ENCODE assay signal across 17 cellular contexts in the genomic region with DNA sequence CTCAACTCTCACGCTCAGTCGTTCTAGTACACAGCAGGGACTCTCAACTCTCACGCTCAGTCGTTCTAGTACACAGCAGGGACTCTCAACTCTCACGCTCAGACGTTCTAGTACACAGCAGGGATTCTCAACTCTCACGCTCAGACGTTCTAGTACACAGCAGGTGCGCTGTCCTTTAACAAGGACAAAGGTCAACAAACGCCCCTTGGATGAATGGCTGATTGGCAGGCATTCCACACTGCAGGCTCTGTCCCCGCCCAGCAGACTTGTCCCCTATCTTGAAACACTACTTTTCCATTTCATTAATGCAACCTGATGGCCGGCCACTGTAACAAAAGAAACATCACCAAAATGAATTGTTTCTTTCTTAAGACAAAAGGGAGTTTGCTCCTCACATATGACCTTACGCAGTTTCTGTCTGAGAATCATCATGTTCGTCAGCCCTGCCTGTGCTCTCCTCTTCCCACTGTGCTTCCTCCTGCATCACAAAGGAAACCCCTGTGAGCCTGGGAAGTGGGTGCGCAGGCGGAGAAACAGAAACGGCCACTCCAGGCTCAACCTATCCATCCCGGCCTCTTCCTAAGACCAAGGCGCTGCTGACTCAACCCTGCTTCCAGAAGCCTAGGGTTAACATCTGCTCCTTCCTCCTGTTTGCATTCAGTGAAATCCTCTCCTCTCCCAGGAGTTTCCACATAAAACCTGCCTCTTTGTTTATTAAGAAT. TPM values are rescaled to one million over a fixed set of nuclear protein-coding genes. Genes with fewer than 3 reads are reported as not detected.
DNase-seq lines count a peak whose midpoint lies in the region; ATAC-seq and TF ChIP-seq lines count a peak whose summit lies in the region.
"Had no signal": no experiment of that assay in that cellular context is flagged by ENCODE, and none has a peak within 500 bp of the region (broad histone marks: within the 10 kb centered on the region; RNA-seq: fewer than 3 reads in every experiment).

No MANE protein-coding gene starts in this region.

- H4K8ac ChIP-seq in mesenchymal stem cell (ENCODE audit: low read length), result no peak overlapping the region

- H3K4me3 ChIP-seq in ACC112 (ENCODE audit: low read depth, low read length) (no peak overlapping the region), body of pancreas (no peak overlapping the region), mesenchymal stem cell (ENCODE audit: insufficient read depth in 1 of 2, low read depth in 1 of 2, low read length in 2 of 2) (peak overlapping the region in 1 of 2 experiments; percentile 61)
- H3K4me3 ChIP-seq: tibial nerve had no signal

- intact Hi-C loops in body of pancreas (cut with DNase I), result no loop called here

- H2BK15ac ChIP-seq in mesenchymal stem cell (ENCODE audit: low read depth, poor library complexity, severe bottlenecking), result no peak overlapping the region

- no peak overlapping the region for H2AK5ac ChIP-seq in mesenchymal stem cell (ENCODE audit: low read length, severe bottlenecking)

- TF ChIP-seq CTCF in body of pancreas (IDR thresholded peaks at IDR 0.05), result no peak

- H3K79me1 ChIP-seq in mesenchymal stem cell (replicated peaks; ENCODE audit: low read length, poor library complexity, severe bottlenecking), result peaks cover 4% of the 10 kb centered on the region

- no peak overlapping the region for H2BK12ac ChIP-seq in mesenchymal stem cell (ENCODE audit: low read length in 2 of 2)

- no peak overlapping the region for H3K23ac ChIP-seq in mesenchymal stem cell (ENCODE audit: low read length in 2 of 2)

- DNase-seq in DMS53 treated with DMSO at 0.1 percent for 48 hours (lab: John Stamatoyannopoulos, UW; ENCODE audit: unreplicated experiment), result peak; percentile 64
- no peak for DNase-seq in body of pancreas
- DNase-seq in mesenchymal stem cell, result no peak
- DNase-seq in activated CD8-positive, alpha-beta memory T cell treated with anti-CD3 and anti-CD28 coated beads, Interleukin-2, amount 50 U/mL, for 4 hours, result no peak
- no peak for DNase-seq in stimulated activated naive CD4-positive, alpha-beta T cell treated with Interleukin-2 at 50 U/mL for 16 hours (lab: John Stamatoyannopoulos, UW)
- no peak for DNase-seq in stimulated activated CD4-positive, alpha-beta T cell treated with anti-CD3 and anti-CD28 coated beads, Interleukin-4, amount 100 ng/mL, for 1 hour
- DNase-seq: activated CD4-positive, alpha-beta T cell treated with anti-CD3 and anti-CD28 coated beads, Interleukin-2, amount 50 U/mL, for 48 hours; CD8-positive, alpha-beta T cell; GOT3; NCI-H1436; NCI-H69; stimulated activated CD4-positive, alpha-beta T cell treated with anti-CD3 and anti-CD28 coated beads, Interleukin-1b, Interleukin-23, amount 100 ng/mL, for 48 hours; stimulated activated CD8-positive, alpha-beta memory T cell treated with anti-CD3 and anti-CD28 coated beads, Interleukin-4, amount 100 ng/mL, for 48 hours had no signal

- H3K4me2 ChIP-seq in mesenchymal stem cell (ENCODE audit: low read length, poor library complexity, severe bottlenecking), result no peak overlapping the region
- H3K4me2 ChIP-seq: KMS-11 had no signal

- peak; percentile 5 for ATAC-seq in body of pancreas
- no peak for ATAC-seq in HG03439 (IDR thresholded peaks at IDR 0.05; ENCODE audit: unreplicated experiment)
- ATAC-seq: CD8-positive, alpha-beta T cell had no signal

- H3K4me1 ChIP-seq in ACC112 (ENCODE audit: control insufficient read depth, insufficient read depth, low read length, unreplicated experiment), result peaks cover 21% of the 10 kb centered on the region
- H3K4me1 ChIP-seq in body of pancreas, result peaks cover 53% of the 10 kb centered on the region
- H3K4me1 ChIP-seq in mesenchymal stem cell (ENCODE audit: control insufficient read depth, insufficient read depth, low read depth, low read length), result peaks cover 17% of the 10 kb centered on the region

- no peak overlapping the region for H3K4ac ChIP-seq in mesenchymal stem cell (ENCODE audit: low read depth in 1 of 2, low read length in 2 of 2)

- peaks cover 19% of the 10 kb centered on the region; the same call in 1 of the 2 replicates for H3K36me3 ChIP-seq in ACC112 (ENCODE audit: insufficient read depth, low read length)
- H3K36me3 ChIP-seq in body of pancreas (replicated peaks in 1 of 2; ENCODE audit: insufficient read depth in 1 of 2, low read depth in 2 of 2), result no peaks in the 10 kb centered on the region
- H3K36me3 ChIP-seq in mesenchymal stem cell (ENCODE audit: control insufficient read depth in 1 of 2, insufficient read depth in 2 of 2, low read depth in 1 of 2, low read length in 2 of 2), result peaks cover 7 to 10% of the 10 kb centered on the region in 2 experiments
- H3K36me3 ChIP-seq: tibial nerve had no signal

- H2AFZ ChIP-seq in ACC112 (ENCODE audit: low read length, unreplicated experiment) (no peak overlapping the region), mesenchymal stem cell (ENCODE audit: low read depth, low read length) (no peak overlapping the region)

- H3K18ac ChIP-seq in mesenchymal stem cell (ENCODE audit: low read depth in 1 of 2, low read length in 2 of 2), result no peak overlapping the region

- H2BK120ac ChIP-seq in mesenchymal stem cell (ENCODE audit: low read depth, low read length), result no peak overlapping the region

- H3K27ac ChIP-seq in ACC112 (ENCODE audit: low read depth, low read length) (peak overlapping the region; percentile 21; the same call in 1 of the 2 replicates), body of pancreas (no peak overlapping the region), mesenchymal stem cell (ENCODE audit: low read length, poor library complexity, severe bottlenecking) (no peak overlapping the region)
- H3K27ac ChIP-seq: KMS-11, tibial nerve had no signal

- peak overlapping the region; percentile 66 for H3K9ac ChIP-seq in mesenchymal stem cell (ENCODE audit: low read length)
- H3K9ac ChIP-seq: KMS-11 had no signal

- no peak for TF ChIP-seq POLR2A in body of pancreas (IDR thresholded peaks at IDR 0.05)

- H3K9me3 ChIP-seq in body of pancreas (no peaks in the 10 kb centered on the region), mesenchymal stem cell (ENCODE audit: control insufficient read depth, low read length) (no peaks in the 10 kb centered on the region)
- H3K9me3 ChIP-seq: tibial nerve had no signal

- no peak overlapping the region for H2BK5ac ChIP-seq in mesenchymal stem cell (ENCODE audit: low read depth, low read length, poor library complexity, severe bottlenecking)

- H3K79me2 ChIP-seq in ACC112 (ENCODE audit: control insufficient read depth, insufficient read depth, low read length, unreplicated experiment), result peaks cover 85% of the 10 kb centered on the region

- no peak overlapping the region for H4K91ac ChIP-seq in mesenchymal stem cell (ENCODE audit: low read length)

- H3K27me3 ChIP-seq in ACC112 (ENCODE audit: insufficient read depth, low read length) (no peaks in the 10 kb centered on the region), body of pancreas (no peaks in the 10 kb centered on the region), mesenchymal stem cell (ENCODE audit: control insufficient read depth in 1 of 2, insufficient read depth in 1 of 2, low read length in 2 of 2) (no peaks in the 10 kb centered on the region)
- H3K27me3 ChIP-seq: tibial nerve had no signal

- 48 to 61% methylated on average over 19 of the region's 19 CpGs for WGBS in body of pancreas, 2 donors
- WGBS in mesenchymal stem cell, result 80% methylated on average over 19 of the region's 19 CpGs

- H3K14ac ChIP-seq in mesenchymal stem cell (ENCODE audit: low read length in 2 of 2), result no peak overlapping the region

RNA-seq across cellular contexts. Expression of gene ANKRD11, which starts 59.8 kb away (rescaled TPM):
- total RNA-seq in body of pancreas, result 10 to 100 TPM; 52.1 to 97.9 TPM
- 92.7 TPM for polyA plus RNA-seq in mesenchymal stem cell (2013, experiment 1 of 2)
- polyA plus RNA-seq in mesenchymal stem cell (2013, experiment 2 of 2), result 93.6 TPM
